8 cellular contexts compared by ENCODE assay signal in the genomic region with DNA sequence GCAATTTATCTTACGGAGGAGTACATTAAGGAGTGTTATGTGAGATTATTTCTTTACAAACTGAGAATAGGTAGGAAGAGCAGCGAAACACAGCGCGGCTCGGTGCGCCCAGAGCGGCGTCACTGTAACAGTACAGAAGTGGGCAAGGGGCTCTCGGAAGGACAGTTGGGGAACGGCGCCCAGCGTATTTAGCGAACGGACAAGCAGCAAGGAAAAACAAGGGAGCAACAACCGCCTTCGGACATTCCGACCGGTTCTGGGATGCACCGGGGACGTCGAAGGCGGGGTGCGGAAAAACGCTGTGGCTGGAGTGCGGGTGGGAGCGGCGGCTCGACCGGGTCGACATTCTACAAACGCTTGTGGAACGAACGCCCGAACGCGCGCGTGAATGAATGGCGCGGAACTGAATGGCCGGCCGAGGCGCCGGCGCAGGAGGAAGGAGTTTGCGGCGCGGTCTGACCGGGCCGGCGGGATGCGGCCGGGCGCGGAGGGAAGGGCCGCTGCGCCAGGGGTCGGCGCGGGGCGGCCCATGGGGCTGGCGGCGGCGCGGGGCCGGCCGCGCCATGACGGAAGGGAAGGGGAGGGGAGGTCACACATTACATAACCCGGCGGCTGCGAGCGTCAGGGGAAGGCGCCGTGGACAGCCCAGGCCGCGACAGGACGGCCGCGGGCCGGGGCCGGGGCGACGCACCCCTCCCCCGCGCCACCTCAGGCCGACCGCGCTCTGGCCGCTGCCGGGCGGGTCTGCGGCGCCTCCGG. TPM values are rescaled to one million over a fixed set of nuclear protein-coding genes. Genes with fewer than 3 reads are reported as not detected.
A peak's percentile ranks its signal among the peaks of the same experiment; 100 is the strongest.
DNase-seq lines count a peak whose midpoint lies in the region; ATAC-seq and TF ChIP-seq lines count a peak whose summit lies in the region.

No MANE protein-coding gene starts in this region.

- peak; percentile 7 for ATAC-seq in CD8-positive, alpha-beta T cell
- peak; percentile 41 for ATAC-seq in GM19455 (IDR thresholded peaks at IDR 0.05; ENCODE audit: unreplicated experiment)
- peak; percentile 14 for ATAC-seq in HG03565 (IDR thresholded peaks at IDR 0.05; ENCODE audit: unreplicated experiment)
- peak; percentile 53 to 72 for ATAC-seq in right cardiac atrium

- no peaks in the 10 kb centered on the region for H3K36me3 ChIP-seq in CD8-positive, alpha-beta T cell (ENCODE audit: insufficient read depth, low read length)
- H3K36me3 ChIP-seq in SK-N-MC (ENCODE audit: insufficient read depth, low read length) (no peaks in the 10 kb centered on the region), prostate gland (no peaks in the 10 kb centered on the region)

- peak overlapping the region; percentile 95 for H3K4me3 Mint-ChIP-seq in CD8-positive, alpha-beta T cell

- H3K4me1 Mint-ChIP-seq in CD8-positive, alpha-beta T cell (ENCODE audit: low read depth): peaks cover 51% of the 10 kb centered on the region

- peaks cover 5% of the 10 kb centered on the region for H3K36me3 Mint-ChIP-seq in CD8-positive, alpha-beta T cell

- under 1% methylated on average over 89 of the region's 95 CpGs for WGBS in right cardiac atrium
- WGBS in prostate gland: under 1% methylated on average over 69 of the region's 95 CpGs

- no peaks in the 10 kb centered on the region for H3K27me3 Mint-ChIP-seq in CD8-positive, alpha-beta T cell (ENCODE audit: low read depth)

- no peaks in the 10 kb centered on the region for H3K9me3 ChIP-seq in CD8-positive, alpha-beta T cell (ENCODE audit: low read length)
- H3K9me3 ChIP-seq in SK-N-MC (ENCODE audit: low read depth, low read length) (no peaks in the 10 kb centered on the region), right cardiac atrium (ENCODE audit: control insufficient read depth, low read length) (no peaks in the 10 kb centered on the region), prostate gland (no peaks in the 10 kb centered on the region)

- POLR2A ChIA-PET in CD8-positive, alpha-beta T cell (lab: Charles Lee): no interaction called here

- peaks cover 24% of the 10 kb centered on the region for H3K4me1 ChIP-seq in CD8-positive, alpha-beta T cell (ENCODE audit: insufficient read depth, low read length)
- H3K4me1 ChIP-seq in right cardiac atrium (ENCODE audit: control insufficient read depth, insufficient read depth, low read length) (peaks cover 2% of the 10 kb centered on the region), prostate gland (replicated peaks) (peaks cover 8% of the 10 kb centered on the region)

- TF ChIP-seq CTCF in CD8-positive, alpha-beta T cell (IDR thresholded peaks at IDR 0.05): no peak
- TF ChIP-seq CTCF in prostate gland (IDR thresholded peaks at IDR 0.05): no peak

- H3K27me3 ChIP-seq in CD8-positive, alpha-beta T cell (ENCODE audit: insufficient read depth, low read length): no peaks in the 10 kb centered on the region
- H3K27me3 ChIP-seq in right cardiac atrium (ENCODE audit: control insufficient read depth, insufficient read depth) (no peaks in the 10 kb centered on the region), prostate gland (replicated peaks; ENCODE audit: insufficient read depth) (no peaks in the 10 kb centered on the region)

- TF ChIP-seq POLR2A in prostate gland (IDR thresholded peaks at IDR 0.05): no peak

- CTCF ChIA-PET in CD8-positive, alpha-beta T cell (lab: Charles Lee): no interaction called here

- peak overlapping the region; percentile 81 for H3K9ac ChIP-seq in SK-N-MC (ENCODE audit: insufficient read length)

- peak overlapping the region; percentile 76 for H3K27ac ChIP-seq in CD8-positive, alpha-beta T cell (ENCODE audit: low read depth, low read length)
- no peak overlapping the region for H3K27ac ChIP-seq in SK-N-MC
- H3K27ac ChIP-seq in right cardiac atrium (ENCODE audit: low read length): peak overlapping the region; percentile 96
- H3K27ac ChIP-seq in prostate gland: peak overlapping the region; percentile 97 to 99

- H3K27ac Mint-ChIP-seq in CD8-positive, alpha-beta T cell: peak overlapping the region; percentile 95

- H3K4me3 ChIP-seq in CD8-positive, alpha-beta T cell (ENCODE audit: low read depth, low read length): peak overlapping the region; percentile 71
- H3K4me3 ChIP-seq in SK-N-MC (peak overlapping the region; percentile 98), right cardiac atrium (ENCODE audit: low read length) (peak overlapping the region; percentile 92), prostate gland (peak overlapping the region; percentile 93 to 99)

- intact Hi-C loops in CD8-positive, alpha-beta T cell (cut with DNase I, micrococcal nuclease): loop anchor here in 1 of 2 experiments (5.0 kb wide), 1 partner anchor 882 kb away; the partner anchor contains the start of genes COA5 and UNC50
- intact Hi-C loops in right cardiac atrium (cut with DNase I) (loop anchor here in 1 of 4 donors (5.0 kb wide), 1 partner anchor 152 kb away; the partner anchor contains the start of genes EIF5B and TXNDC9), prostate gland (cut with DNase I) (no loop called here)

- DNase-seq in CD8-positive, alpha-beta T cell: peak; percentile 13 to 59 (median 43)
- no peak for DNase-seq in SK-N-MC (ENCODE audit: low read depth, low spot score)
- peak in 53 of 58 donors; percentile 2 to 82 (median 59) for DNase-seq in anterior cingulate cortex (lab: John Stamatoyannopoulos, UW)
- DNase-seq in right cardiac atrium: peak; percentile 81 to 91 (median 90)
- peak; percentile 35 for DNase-seq in prostate gland (ENCODE audit: low spot score)
- no peak for DNase-seq in NCI-H1694 (lab: John Stamatoyannopoulos, UW)

- no peaks in the 10 kb centered on the region for H3K9me3 Mint-ChIP-seq in CD8-positive, alpha-beta T cell

RNA-seq across cellular contexts. Expression of gene REV1, which starts 0.6 kb away (rescaled TPM):
- total RNA-seq in CD8-positive, alpha-beta T cell: 10 to 100 TPM; 39.3 to 42.3 TPM
- 10 to 100 TPM; 31.0 to 37.1 (median 34.3) TPM for total RNA-seq in right cardiac atrium
- polyA plus RNA-seq in right cardiac atrium: 16.4 TPM
- 10 to 100 TPM; 49.5 to 63.5 TPM for total RNA-seq in prostate gland

Comparison
In these comparisons a context has a peak if more than half of its experiments do, and no peak if none do; other contexts are left out.
1. ATAC-seq: peak in every context shown above with its lines; median percentile 62 in right cardiac atrium; 41 in GM19455; 14 in HG03565; 7 in CD8-positive, alpha-beta T cell.
2. DNase-seq: peak in CD8-positive, alpha-beta T cell (7 of 7), anterior cingulate cortex (53 of 58), right cardiac atrium (3 of 3) and prostate gland (single experiment); none in SK-N-MC (single experiment) and NCI-H1694 (single experiment).
3. Peak in every context shown above with its lines, with median percentiles within 50 percentile points of each other: H3K4me3 ChIP-seq.